Comparison of ENCODE assay signal across 14 cellular contexts in the genomic region with DNA sequence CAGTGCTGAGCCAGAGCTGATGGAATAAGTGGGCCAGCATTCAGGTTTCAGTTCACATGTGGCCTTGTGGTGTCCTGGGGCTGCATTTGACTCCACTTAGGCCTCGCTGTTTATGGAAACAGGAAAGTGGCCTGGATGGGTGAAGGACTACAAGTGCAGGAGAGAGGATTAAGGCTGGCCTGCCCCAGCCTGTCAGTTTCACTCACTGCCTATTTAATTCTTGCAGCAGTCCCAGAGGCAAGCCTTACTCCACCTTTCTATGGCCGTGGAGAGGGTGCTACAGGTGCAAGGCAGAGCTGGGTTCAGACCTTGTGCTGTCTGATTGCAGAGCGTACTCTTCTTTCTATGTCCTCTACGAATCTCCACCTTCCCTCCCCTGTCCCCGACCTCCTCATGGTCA. TPM values are rescaled to one million over a fixed set of nuclear protein-coding genes. Genes with fewer than 3 reads are reported as not detected.
"Had no signal": no experiment of that assay in that cellular context is flagged by ENCODE, and none has a peak within 500 bp of the region (broad histone marks: within the 10 kb centered on the region; RNA-seq: fewer than 3 reads in every experiment).

No MANE protein-coding gene starts in this region.

- H3K36me3 ChIP-seq: thoracic aorta, vagina had no signal

- ATAC-seq: activated CD8-positive, alpha-beta T cell treated with anti-CD3 and anti-CD28 coated beads for 36 hours; activated T-cell treated with anti-CD3 and anti-CD28 coated beads, Interleukin-2, amount 50 U/mL, for 72 hours; natural killer cell treated with Interleukin-12 subunit alpha and Interleukin-12 subunit beta and Interleukin-15 and Interleukin-18, amount 100 ng/mL, for 72 hours had no signal

- H3K27ac Mint-ChIP-seq: activated CD8-positive, alpha-beta T cell treated with anti-CD3 and anti-CD28 coated beads for 36 hours; activated naive CD8-positive, alpha-beta T cell treated with anti-CD3 and anti-CD28 coated beads for 36 hours; activated T-cell treated with anti-CD3 and anti-CD28 coated beads, Interleukin-2, amount 50 U/mL, for 72 hours; natural killer cell treated with Interleukin-12 subunit alpha and Interleukin-12 subunit beta and Interleukin-15 and Interleukin-18, amount 100 ng/mL, for 72 hours; stimulated activated naive CD8-positive, alpha-beta T cell treated with anti-CD3 and anti-CD28 coated beads, Interleukin-15, Interleukin-2, amounts not matched to agents 100 ng/mL and 50 ng/mL, for 24 hours had no signal

- H3K36me3 Mint-ChIP-seq: activated naive CD8-positive, alpha-beta T cell treated with anti-CD3 and anti-CD28 coated beads for 36 hours; natural killer cell treated with Interleukin-12 subunit alpha and Interleukin-12 subunit beta and Interleukin-15 and Interleukin-18, amount 100 ng/mL, for 72 hours had no signal

- DNase-seq: activated CD4-positive, alpha-beta T cell treated with anti-CD3 and anti-CD28 coated beads for 4 hours; activated CD8-positive, alpha-beta memory T cell treated with anti-CD3 and anti-CD28 coated beads, Interleukin-2, amount 50 U/mL, for 4 hours; activated CD8-positive, alpha-beta T cell treated with anti-CD3 and anti-CD28 coated beads for 36 hours; activated gamma-delta T cell treated with Interleukin-2 at 50 U/mL for 16 hours; activated naive CD8-positive, alpha-beta T cell treated with anti-CD3 and anti-CD28 coated beads for 36 hours; activated T-cell treated with anti-CD3 and anti-CD28 coated beads, Interleukin-2, amount 50 U/mL, for 72 hours; stimulated activated CD4-positive, alpha-beta T cell treated with anti-CD3 and anti-CD28 coated beads, Interleukin-2, amount 100 ng/mL, for 48 hours; stimulated activated CD8-positive, alpha-beta memory T cell treated with anti-CD3 and anti-CD28 coated beads, Interleukin-4, amount 100 ng/mL, for 48 hours; T-helper 9 cell had no signal

- H3K27me3 Mint-ChIP-seq: activated CD8-positive, alpha-beta T cell treated with anti-CD3 and anti-CD28 coated beads for 36 hours; activated naive CD8-positive, alpha-beta T cell treated with anti-CD3 and anti-CD28 coated beads for 36 hours; natural killer cell treated with Interleukin-12 subunit alpha and Interleukin-12 subunit beta and Interleukin-15 and Interleukin-18, amount 100 ng/mL, for 72 hours; stimulated activated naive CD8-positive, alpha-beta T cell treated with anti-CD3 and anti-CD28 coated beads, Interleukin-15, Interleukin-2, amounts not matched to agents 100 ng/mL and 50 ng/mL, for 24 hours had no signal

- H3K27ac ChIP-seq: thoracic aorta, vagina had no signal

- H3K4me1 Mint-ChIP-seq: activated naive CD8-positive, alpha-beta T cell treated with anti-CD3 and anti-CD28 coated beads for 36 hours had no signal

- H3K9me3 ChIP-seq: thoracic aorta, vagina had no signal

- H3K4me3 Mint-ChIP-seq: activated CD8-positive, alpha-beta T cell treated with anti-CD3 and anti-CD28 coated beads for 36 hours; activated naive CD8-positive, alpha-beta T cell treated with anti-CD3 and anti-CD28 coated beads for 36 hours; activated T-cell treated with anti-CD3 and anti-CD28 coated beads, Interleukin-2, amount 50 U/mL, for 72 hours; natural killer cell treated with Interleukin-12 subunit alpha and Interleukin-12 subunit beta and Interleukin-15 and Interleukin-18, amount 100 ng/mL, for 72 hours; stimulated activated naive CD8-positive, alpha-beta T cell treated with anti-CD3 and anti-CD28 coated beads, Interleukin-15, Interleukin-2, amounts not matched to agents 100 ng/mL and 50 ng/mL, for 24 hours had no signal

- H3K9me3 Mint-ChIP-seq: activated CD8-positive, alpha-beta T cell treated with anti-CD3 and anti-CD28 coated beads for 36 hours; activated naive CD8-positive, alpha-beta T cell treated with anti-CD3 and anti-CD28 coated beads for 36 hours; activated T-cell treated with anti-CD3 and anti-CD28 coated beads, Interleukin-2, amount 50 U/mL, for 72 hours; natural killer cell treated with Interleukin-12 subunit alpha and Interleukin-12 subunit beta and Interleukin-15 and Interleukin-18, amount 100 ng/mL, for 72 hours; stimulated activated naive CD8-positive, alpha-beta T cell treated with anti-CD3 and anti-CD28 coated beads, Interleukin-15, Interleukin-2, amounts not matched to agents 100 ng/mL and 50 ng/mL, for 24 hours had no signal

- H3K27me3 ChIP-seq: vagina had no signal

- H3K4me3 ChIP-seq: lung, thoracic aorta, vagina had no signal

RNA-seq across cellular contexts. Expression of a gene that starts 46.4 kb away (rescaled TPM):
- total RNA-seq: activated CD8-positive, alpha-beta T cell treated with anti-CD3 and anti-CD28 coated beads for 36 hours; activated naive CD8-positive, alpha-beta T cell treated with anti-CD3 and anti-CD28 coated beads for 36 hours had no signal
